ENCODE assay signal across 1 cellular context in genomic region chr17:56979091-56979480, GRCh38.
TF ChIP-seq lines count a peak whose summit lies in the region.

No MANE protein-coding gene starts in this region.

TF ChIP-seq in GM12878, 131 proteins besides CTCF, POLR2A, EP300 and RAD21 (continued from another document):
- TF ChIP-seq ATF3 (IDR thresholded peaks at IDR 0.05; ENCODE audit: borderline replicate concordance, extremely low read depth, low read depth, low read length) (no peak), PAX8 (IDR thresholded peaks at IDR 0.05) (no peak), NFYA (IDR thresholded peaks at IDR 0.05; ENCODE audit: borderline replicate concordance, low read depth, low read length) (no peak), SUZ12 (IDR thresholded peaks at IDR 0.05; ENCODE audit: unreplicated experiment) (no peak), JUNB (IDR thresholded peaks at IDR 0.05) (no peak), NR2C2 (IDR thresholded peaks at IDR 0.05; ENCODE audit: borderline replicate concordance, control insufficient read depth, insufficient read length, low read depth) (no peak), E4F1 (IDR thresholded peaks at IDR 0.05; ENCODE audit: borderline replicate concordance, partially characterized antibody) (no peak), SKIL (IDR thresholded peaks at IDR 0.05; ENCODE audit: low read depth, poor library complexity, severe bottlenecking) (no peak), ZNF274 (IDR thresholded peaks at IDR 0.05; ENCODE audit: insufficient read depth, insufficient read length) (no peak), CEBPB (IDR thresholded peaks at IDR 0.05; ENCODE audit: borderline replicate concordance in 1 of 2, low read depth in 2 of 2, low read length in 2 of 2) (no peak), SUPT20H (IDR thresholded peaks at IDR 0.05; ENCODE audit: borderline replicate concordance, control insufficient read depth, low read depth, low read length) (no peak), BHLHE40 (IDR thresholded peaks at IDR 0.05; ENCODE audit: borderline replicate concordance in 1 of 2, low read depth in 2 of 2, low read length in 1 of 2) (no peak), LARP7 (IDR thresholded peaks at IDR 0.05) (no peak), SIN3A (IDR thresholded peaks at IDR 0.05; ENCODE audit: low read depth, low read length) (no peak)
